In the genomic region with DNA sequence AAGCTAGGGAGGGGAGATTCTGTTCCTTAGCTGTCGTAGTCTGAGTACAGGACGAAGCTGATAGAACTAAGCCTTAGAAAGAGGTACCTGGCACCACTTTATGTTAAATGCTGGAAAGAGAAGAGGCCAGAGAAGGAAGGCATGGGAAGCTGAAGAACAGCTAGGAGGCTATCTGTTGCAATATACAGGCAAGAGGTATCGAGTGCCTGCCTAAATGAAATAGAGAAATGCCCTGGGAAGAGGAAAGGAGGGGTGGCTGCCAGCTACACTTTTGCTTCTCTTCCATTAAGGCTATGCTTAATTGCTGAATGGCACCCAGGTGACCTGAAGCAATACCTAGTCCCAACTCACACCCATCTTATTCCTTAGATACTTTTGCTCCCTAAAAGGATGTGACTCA, we compare ENCODE assay signal across 30 cellular contexts.
"Had no signal": no experiment of that assay in that cellular context is flagged by ENCODE, and none has a peak within 500 bp of the region (broad histone marks: within the 10 kb centered on the region; RNA-seq: fewer than 3 reads in every experiment).

No MANE protein-coding gene starts in this region.

- DNase-seq: activated B cell treated with CpG ODN at 0.5 μM for 24 hours; activated CD4-positive, alpha-beta memory T cell treated with anti-CD3 and anti-CD28 coated beads for 36 hours; activated CD4-positive, alpha-beta T cell treated with anti-CD3 and anti-CD28 coated beads for 36 hours; activated CD4-positive, alpha-beta T cell treated with anti-CD3 and anti-CD28 coated beads, Interleukin-2, amount 10 ng/mL, durations not matched to agents 24 days and 14 days; activated CD8-positive, alpha-beta memory T cell treated with anti-CD3 and anti-CD28 coated beads, Interleukin-2, amount 10 ng/mL, durations not matched to agents 7 days and 5 days; activated CD8-positive, alpha-beta memory T cell treated with anti-CD3 and anti-CD28 coated beads, Interleukin-2, amount 50 U/mL, for 4 hours; activated CD8-positive, alpha-beta T cell treated with anti-CD3 and anti-CD28 coated beads, Interleukin-2, amount 10 ng/mL, durations not matched to agents 7 days and 5 days; activated gamma-delta T cell; activated naive CD4-positive, alpha-beta T cell; activated naive CD4-positive, alpha-beta T cell treated with anti-CD3 and anti-CD28 coated beads, Interleukin-2, amount 10 ng/mL, durations not matched to agents 7 days and 5 days; activated naive CD8-positive, alpha-beta T cell treated with anti-CD3 and anti-CD28 coated beads, Interleukin-2, amount 10 ng/mL, durations not matched to agents 7 days and 5 days; activated T-cell treated with anti-CD3 and anti-CD28 coated beads, Interleukin-2, amount 50 U/mL, for 1 hour; activated T-cell treated with anti-CD3 and anti-CD28 coated beads, Interleukin-2, amount 50 U/mL, for 72 hours; dorsolateral prefrontal cortex; effector memory CD4-positive, alpha-beta T cell; endodermal cell; erythroblast; foreskin keratinocyte; gastrocnemius medialis; glutamatergic neuron; heart left ventricle; T-helper 17 cell; T1000; WERI-Rb-1 had no signal

- ATAC-seq: activated CD4-positive, alpha-beta T cell treated with anti-CD3 and anti-CD28 coated beads for 36 hours; activated CD4-positive, CD25-positive, alpha-beta regulatory T cell treated with anti-CD3 and anti-CD28 coated beads, Interleukin-2, amount 50 U/mL, for 24 hours; activated CD8-positive, alpha-beta memory T cell treated with anti-CD3 and anti-CD28 coated beads, Interleukin-2, amount 10 ng/mL, durations not matched to agents 7 days and 5 days; activated CD8-positive, alpha-beta T cell treated with anti-CD3 and anti-CD28 coated beads, Interleukin-2, amount 10 ng/mL, durations not matched to agents 7 days and 5 days; activated naive CD4-positive, alpha-beta T cell treated with anti-CD3 and anti-CD28 coated beads, Interleukin-2, amount 50 U/mL, for 72 hours; activated T-cell treated with anti-CD3 and anti-CD28 coated beads, Interleukin-2, amount 50 U/mL, for 72 hours; foreskin keratinocyte; heart left ventricle; T-helper 17 cell had no signal

- H3K9me3 ChIP-seq: ascending aorta, breast epithelium, esophagus muscularis mucosa, gastrocnemius medialis, heart left ventricle had no signal

- H3K27ac ChIP-seq: ascending aorta, breast epithelium, coronary artery, dorsolateral prefrontal cortex, esophagus muscularis mucosa, foreskin keratinocyte, gastrocnemius medialis, heart left ventricle, WERI-Rb-1 had no signal

- H3K36me3 ChIP-seq: ascending aorta, breast epithelium, esophagus muscularis mucosa, gastrocnemius medialis, heart left ventricle, WERI-Rb-1 had no signal

- H3K4me3 ChIP-seq: ascending aorta, breast epithelium, coronary artery, dorsolateral prefrontal cortex, esophagus muscularis mucosa, gastrocnemius medialis, heart left ventricle had no signal

- H3K4me1 ChIP-seq: ascending aorta, breast epithelium, esophagus muscularis mucosa, foreskin keratinocyte, heart left ventricle had no signal

- H3K27me3 ChIP-seq: ascending aorta, esophagus muscularis mucosa, foreskin keratinocyte, gastrocnemius medialis, heart left ventricle had no signal
